Comparison of ENCODE assay signal across 21 cellular contexts in genomic region chr9:133733421-133734250, GRCh38. TPM values are rescaled to one million over a fixed set of nuclear protein-coding genes. Genes with fewer than 3 reads are reported as not detected.
A peak's percentile ranks its signal among the peaks of the same experiment; 100 is the strongest.
DNase-seq lines count a peak whose midpoint lies in the region; ATAC-seq, FAIRE-seq and TF ChIP-seq lines count a peak whose summit lies in the region.
"Had no signal": no experiment of that assay in that cellular context is flagged by ENCODE, and none has a peak within 500 bp of the region (broad histone marks: within the 10 kb centered on the region; RNA-seq: fewer than 3 reads in every experiment).

No MANE protein-coding gene starts in this region.

- no peak overlapping the region for H2AFZ ChIP-seq in hepatocyte

- no peaks in the 10 kb centered on the region for H3K9me3 Mint-ChIP-seq in CD8-positive, alpha-beta T cell
- H3K9me3 Mint-ChIP-seq: activated B cell treated with CpG ODN at 0.5 μM for 24 hours had no signal

- H3K27me3 ChIP-seq in CD8-positive, alpha-beta T cell (ENCODE audit: insufficient read depth, low read length), result no peaks in the 10 kb centered on the region
- H3K27me3 ChIP-seq in spleen (replicated peaks in 1 of 7) (peaks cover 0 to 44% (median 0%) of the 10 kb centered on the region in 7 donors), small intestine (ENCODE audit: control insufficient read depth in 2 of 2, insufficient read depth in 2 of 2, low read length in 2 of 2) (no peaks in the 10 kb centered on the region), hepatocyte (no peaks in the 10 kb centered on the region)
- H3K27me3 ChIP-seq: cardiac muscle cell, ovary had no signal

- no peak overlapping the region for H3K4me3 Mint-ChIP-seq in CD8-positive, alpha-beta T cell
- H3K4me3 Mint-ChIP-seq: activated B cell treated with CpG ODN at 0.5 μM for 24 hours had no signal

- FAIRE-seq in kidney (lab: Jason Lieb, UNC) (no peak), small intestine (lab: Jason Lieb, UNC) (no peak)
- FAIRE-seq: endothelial cell of umbilical vein, GM12892 had no signal

- H3K9me2 ChIP-seq in hepatocyte (replicated peaks; ENCODE audit: insufficient read depth), result no peaks in the 10 kb centered on the region

- peak in 1 of 7 experiments; percentile 44 for DNase-seq in CD8-positive, alpha-beta T cell
- peak; percentile 71 for DNase-seq in kidney
- peak; percentile 73 for DNase-seq in spleen
- DNase-seq in small intestine, result no peak
- DNase-seq in hepatocyte (ENCODE audit: low spot score), result no peak
- no peak for DNase-seq in iPS-NIHi7 (ENCODE audit: extremely low spot score)
- DNase-seq: activated B cell treated with CpG ODN at 0.5 μM for 24 hours; activated CD4-positive, alpha-beta T cell treated with anti-CD3 and anti-CD28 coated beads, Interleukin-2, amount 50 U/mL, for 4 hours; activated T-cell treated with anti-CD3 and anti-CD28 coated beads for 4 hours; dermis blood vessel endothelial cell; Karpas-422; lower lobe of right lung; NCI-H1694 treated with DMSO at 0.1 percent for 48 hours; RPMI8226; T1000 had no signal

- peaks cover 8% of the 10 kb centered on the region for H3K4me1 ChIP-seq in CD8-positive, alpha-beta T cell (ENCODE audit: insufficient read depth, low read length)
- H3K4me1 ChIP-seq in HEK293 (ENCODE audit: control insufficient read depth, insufficient read depth, low read length) (no peaks in the 10 kb centered on the region), kidney (ENCODE audit: control insufficient read depth in 1 of 2, insufficient read depth in 1 of 2, low read depth in 1 of 2, low read length in 2 of 2) (peaks cover 0 to 14% of the 10 kb centered on the region in 2 donors), spleen (peaks cover 0 to 36% (median 23%) of the 10 kb centered on the region in 6 donors), small intestine (ENCODE audit: control insufficient read depth in 2 of 2, insufficient read depth in 1 of 2, low read depth in 1 of 2, low read length in 1 of 2) (peaks cover 0 to 5% of the 10 kb centered on the region in 2 donors), hepatocyte (ENCODE audit: insufficient read depth) (peaks cover 6% of the 10 kb centered on the region)

- ATAC-seq in CD8-positive, alpha-beta T cell, result peak; percentile 25
- ATAC-seq: lower lobe of right lung, sciatic nerve had no signal

- POLR2A ChIA-PET in CD8-positive, alpha-beta T cell (lab: Charles Lee), result no interaction called here
- POLR2A ChIA-PET in HEK293 (lab: Yijun Ruan, JAX), result no interaction called here

- no peaks in the 10 kb centered on the region for H4K20me1 ChIP-seq in hepatocyte (ENCODE audit: insufficient read depth, poor library complexity, severe bottlenecking)

- no peaks in the 10 kb centered on the region for H3K79me2 ChIP-seq in hepatocyte

- H3K4me2 ChIP-seq in hepatocyte, result no peak overlapping the region

- TF ChIP-seq POLR2A in spleen (IDR thresholded peaks at IDR 0.05), result no peak

- intact Hi-C loops in CD8-positive, alpha-beta T cell (cut with DNase I, micrococcal nuclease), result no loop called here
- intact Hi-C loops in kidney (cut with DNase I) (no loop called here), spleen (cut with DNase I; ENCODE audit: low total_unique reads) (no loop called here)

- no peaks in the 10 kb centered on the region for H3K9me3 ChIP-seq in CD8-positive, alpha-beta T cell (ENCODE audit: low read length)
- H3K9me3 ChIP-seq in HEK293 (ENCODE audit: control insufficient read depth, insufficient read depth, low read depth, low read length), result no peaks in the 10 kb centered on the region
- H3K9me3 ChIP-seq in kidney (ENCODE audit: control insufficient read depth in 1 of 2, low read length in 2 of 2), result no peaks in the 10 kb centered on the region
- no peaks in the 10 kb centered on the region for H3K9me3 ChIP-seq in spleen
- no peaks in the 10 kb centered on the region for H3K9me3 ChIP-seq in small intestine (ENCODE audit: control insufficient read depth, low read depth)
- no peaks in the 10 kb centered on the region for H3K9me3 ChIP-seq in hepatocyte (ENCODE audit: low read depth)
- H3K9me3 ChIP-seq: lower lobe of right lung, ovary had no signal

- no peak overlapping the region for H3K27ac ChIP-seq in CD8-positive, alpha-beta T cell (ENCODE audit: low read depth, low read length)
- H3K27ac ChIP-seq in HEK293 (ENCODE audit: extremely low read depth, low read depth, low read length) (no peak overlapping the region), kidney (ENCODE audit: low read depth in 2 of 2, low read length in 2 of 2) (no peak overlapping the region), spleen (no peak overlapping the region), small intestine (ENCODE audit: low read depth in 1 of 2, low read length in 1 of 2) (no peak overlapping the region), hepatocyte (no peak overlapping the region)
- H3K27ac ChIP-seq: cardiac muscle cell, lower lobe of right lung, ovary had no signal

- no peak overlapping the region for H3K9ac ChIP-seq in kidney (ENCODE audit: low read length in 2 of 2)

- no peaks in the 10 kb centered on the region for H3K36me3 Mint-ChIP-seq in CD8-positive, alpha-beta T cell

- H3K27me3 Mint-ChIP-seq in CD8-positive, alpha-beta T cell (ENCODE audit: low read depth), result no peaks in the 10 kb centered on the region

- TF ChIP-seq CTCF in CD8-positive, alpha-beta T cell (IDR thresholded peaks at IDR 0.05), result no peak
- TF ChIP-seq CTCF in HEK293 (tag by site-specific recombination; IDR thresholded peaks at IDR 0.05) (no peak), kidney (IDR thresholded peaks at IDR 0.05; ENCODE audit: borderline replicate concordance, extremely low read depth, insufficient read depth) (no peak), spleen (IDR thresholded peaks at IDR 0.05 in 8 of 11, conservative IDR thresholded peaks at IDR 0.05 in 3 of 11) (no peak), hepatocyte (IDR thresholded peaks at IDR 0.05; ENCODE audit: poor library complexity) (no peak)

- H3K4me3 ChIP-seq in CD8-positive, alpha-beta T cell (ENCODE audit: low read depth, low read length), result no peak overlapping the region
- H3K4me3 ChIP-seq in HEK293 (ENCODE audit: low read depth, low read length), result no peak overlapping the region
- no peak overlapping the region for H3K4me3 ChIP-seq in kidney (ENCODE audit: low read length in 2 of 2)
- no peak overlapping the region for H3K4me3 ChIP-seq in spleen
- H3K4me3 ChIP-seq in small intestine (ENCODE audit: low read depth in 1 of 2, low read length in 2 of 2), result no peak overlapping the region
- H3K4me3 ChIP-seq in hepatocyte, result no peak overlapping the region
- H3K4me3 ChIP-seq: cardiac muscle cell, lower lobe of right lung, ovary had no signal

- peaks cover 9% of the 10 kb centered on the region for H3K4me1 Mint-ChIP-seq in CD8-positive, alpha-beta T cell (ENCODE audit: low read depth)

- no peaks in the 10 kb centered on the region for H3K36me3 ChIP-seq in CD8-positive, alpha-beta T cell (ENCODE audit: insufficient read depth, low read length)
- H3K36me3 ChIP-seq in HEK293 (ENCODE audit: control insufficient read depth in 2 of 2, insufficient read depth in 1 of 2, low read length in 2 of 2), result no peaks in the 10 kb centered on the region
- no peaks in the 10 kb centered on the region for H3K36me3 ChIP-seq in kidney (ENCODE audit: control insufficient read depth in 1 of 2, insufficient read depth in 2 of 2, low read length in 2 of 2)
- no peaks in the 10 kb centered on the region for H3K36me3 ChIP-seq in spleen
- H3K36me3 ChIP-seq in small intestine (ENCODE audit: control insufficient read depth in 2 of 2, insufficient read depth in 2 of 2, low read length in 2 of 2), result no peaks in the 10 kb centered on the region
- H3K36me3 ChIP-seq in hepatocyte (replicated peaks; ENCODE audit: insufficient read depth, low read depth), result no peaks in the 10 kb centered on the region
- H3K36me3 ChIP-seq: cardiac muscle cell, lower lobe of right lung, ovary had no signal

- 85 to 90% (median 88%) methylated on average over 20 to 24 of the region's 24 CpGs for WGBS in spleen, 5 donors
- 76 to 85% (median 77%) methylated on average over 23 to 24 of the region's 24 CpGs for WGBS in small intestine, 3 donors
- 87% methylated on average over 24 of the region's 24 CpGs for WGBS in hepatocyte (ENCODE audit: low lambda C conversion rate, missing lambda C conversion rate)

- CTCF ChIA-PET in CD8-positive, alpha-beta T cell (lab: Charles Lee), result interaction anchor here (1.5 to 2.3 kb wide), 3 partner anchors 9 to 200 kb away, joined by 4 to 11 read pairs (median 4); no protein-coding TSS in a partner anchor
- CTCF ChIA-PET in HEK293 (lab: Yijun Ruan, JAX), result interaction anchor here (0.6 to 4.0 kb wide), 2 partner anchors 9 to 75 kb away, joined by 3 to 21 read pairs; no protein-coding TSS in a partner anchor

- no peak overlapping the region for H3K27ac Mint-ChIP-seq in CD8-positive, alpha-beta T cell
- H3K27ac Mint-ChIP-seq: activated B cell treated with CpG ODN at 0.5 μM for 24 hours had no signal

TF ChIP-seq in HEK293, 187 proteins besides CTCF, POLR2A, EP300 and RAD21:
- TF ChIP-seq ZNF639 (tag by site-specific recombination; IDR thresholded peaks at IDR 0.05), result no peak
- TF ChIP-seq ZFHX2 (tag by site-specific recombination; conservative IDR thresholded peaks at IDR 0.05), result peak; percentile 32; the same call in 1 of the 2 replicates

RNA-seq across cellular contexts. Expression of gene SARDH, which starts 4.5 kb away (rescaled TPM):
- total RNA-seq in CD8-positive, alpha-beta T cell, result 10 to 100 TPM; 10.2 to 11.4 TPM
- total RNA-seq in kidney, result 4.6 TPM
- 12.0 TPM for polyA plus RNA-seq in kidney (ENCODE audit: insufficient read depth, low read depth, low replicate concordance)
- total RNA-seq in spleen, result 1 to 10 TPM; 1.0 to 4.5 (median 3.1) TPM
- 1 to 10 TPM; 1.3 to 1.5 (median 1.5) TPM for polyA plus RNA-seq in spleen
- polyA plus RNA-seq in small intestine, result under 1 TPM in 2 of 3 donors, not detected in 1; 0.51 to 0.54 TPM
- 6.7 and 9.8 TPM in 2 replicates for total RNA-seq in hepatocyte
- polyA plus RNA-seq in hepatocyte, result 7.5 and 8.1 TPM in 2 replicates
- total RNA-seq: activated B cell treated with CpG ODN at 0.5 μM for 24 hours had no signal

Comparison
In these comparisons a context has a peak if more than half of its experiments do, and no peak if none do; other contexts are left out.
1. DNase-seq: peak in kidney (single experiment) and spleen (single experiment); none in small intestine (single experiment), hepatocyte (single experiment) and iPS-NIHi7 (single experiment).